34 cellular contexts compared by ENCODE assay signal in genomic region chr5:160602744-160603143, GRCh38.
"Had no signal": no experiment of that assay in that cellular context is flagged by ENCODE, and none has a peak within 500 bp of the region (broad histone marks: within the 10 kb centered on the region; RNA-seq: fewer than 3 reads in every experiment).

No MANE protein-coding gene starts in this region.

- H3K36me3 ChIP-seq: MG63 had no signal

- H3K27me3 ChIP-seq: MG63 had no signal

- H3K27ac ChIP-seq: KMS-11 had no signal

- H3K4me3 ChIP-seq: MG63 had no signal

- H3K4me2 ChIP-seq: KMS-11 had no signal

- DNase-seq: Karpas-422, Kasumi-1, KG1, MG63, MM.1S, MV-4-11, NCI-H1048, NCI-H1092, NCI-H1092 treated with DMSO at 0.1 percent for 48 hours, NCI-H1105, NCI-H1105 treated with DMSO at 0.1 percent for 48 hours, NCI-H1417, NCI-H1417 treated with DMSO at 0.1 percent for 48 hours, NCI-H1436, NCI-H1436 treated with DMSO at 0.1 percent for 48 hours, NCI-H146, NCI-H1694, NCI-H1694 treated with DMSO at 0.1 percent for 48 hours, NCI-H187, NCI-H187 treated with DMSO at 0.1 percent for 48 hours, NCI-H1930, NCI-H2029, NCI-H2029 treated with DMSO at 0.1 percent for 48 hours, NCI-H2081, NCI-H2081 treated with DMSO at 0.1 percent for 48 hours, NCI-H2107, NCI-H2171, NCI-H2171 treated with DMSO at 0.1 percent for 48 hours, NCI-H2227 treated with DMSO at 0.1 percent for 48 hours, NCI-H226, NCI-H345, NCI-H446, NCI-H446 treated with DMSO at 0.1 percent for 48 hours had no signal

- H3K9ac ChIP-seq: KMS-11 had no signal

- H3K9me3 ChIP-seq: MG63 had no signal
